In genomic region chr15:65611888-65612615, GRCh38 we compare ENCODE assay signal across 8 cellular contexts. TPM values are rescaled to one million over a fixed set of nuclear protein-coding genes. Genes with fewer than 3 reads are reported as not detected.
A peak's percentile ranks its signal among the peaks of the same experiment; 100 is the strongest.
DNase-seq lines count a peak whose midpoint lies in the region; ATAC-seq, FAIRE-seq and TF ChIP-seq lines count a peak whose summit lies in the region.

No MANE protein-coding gene starts in this region.

- POLR2A ChIA-PET in SK-N-SH (lab: Yijun Ruan, JAX), result no interaction called here

- H4K20me1 ChIP-seq in SK-N-SH (ENCODE audit: insufficient read depth), result no peaks in the 10 kb centered on the region

- no peaks in the 10 kb centered on the region for H3K27me3 Mint-ChIP-seq in activated T-helper 2 cell treated with anti-CD3 and anti-CD28 coated beads, Interferon-gamma antibody, Interleukin-2, Interleukin-4, amounts not matched to agents 10 μg/mL and 5 μg/mL and 100 μg/mL, durations not matched to agents 14 hours and 24 hours and 36 hours (ENCODE audit: low read depth)

- H3K27ac Mint-ChIP-seq in activated T-helper 2 cell treated with anti-CD3 and anti-CD28 coated beads, Interferon-gamma antibody, Interleukin-2, Interleukin-4, amounts not matched to agents 10 μg/mL and 5 μg/mL and 100 μg/mL, durations not matched to agents 14 hours and 24 hours and 36 hours, result peak overlapping the region; percentile 92

- ATAC-seq in SK-N-SH treated with all-trans-retinoic acid at 6 μM for 48 hours (no peak), HG03045 (IDR thresholded peaks at IDR 0.05; ENCODE audit: unreplicated experiment) (no peak), GM18870 (IDR thresholded peaks at IDR 0.05; ENCODE audit: unreplicated experiment) (no peak), HG02973 (IDR thresholded peaks at IDR 0.05; ENCODE audit: unreplicated experiment) (no peak)

- TF ChIP-seq EP300 in SK-N-SH (IDR thresholded peaks at IDR 0.05; ENCODE audit: borderline replicate concordance in 1 of 2, low read depth in 1 of 2, low read length in 1 of 2), result no peak

- no peaks in the 10 kb centered on the region for H3K27me3 ChIP-seq in SK-N-SH (ENCODE audit: insufficient read depth)

- peaks cover 23% of the 10 kb centered on the region for H3K4me1 Mint-ChIP-seq in activated T-helper 2 cell treated with anti-CD3 and anti-CD28 coated beads, Interferon-gamma antibody, Interleukin-2, Interleukin-4, amounts not matched to agents 10 μg/mL and 5 μg/mL and 100 μg/mL, durations not matched to agents 14 hours and 24 hours and 36 hours (ENCODE audit: low read depth)

- DNase-seq in SK-N-SH, result no peak
- no peak for DNase-seq in activated T-helper 2 cell treated with anti-CD3 and anti-CD28 coated beads, Interferon-gamma antibody, Interleukin-2, Interleukin-4, amounts not matched to agents 10 μg/mL and 5 μg/mL and 100 μg/mL, durations not matched to agents 14 hours and 24 hours and 36 hours (ENCODE audit: low spot score)
- peak; percentile 64 for DNase-seq in kidney

- H3K9me3 Mint-ChIP-seq in activated T-helper 2 cell treated with anti-CD3 and anti-CD28 coated beads, Interferon-gamma antibody, Interleukin-2, Interleukin-4, amounts not matched to agents 10 μg/mL and 5 μg/mL and 100 μg/mL, durations not matched to agents 14 hours and 24 hours and 36 hours, result no peaks in the 10 kb centered on the region

- TF ChIP-seq CTCF in SK-N-SH (IDR thresholded peaks at IDR 0.05), result no peak
- no peak for TF ChIP-seq CTCF in kidney (IDR thresholded peaks at IDR 0.05; ENCODE audit: borderline replicate concordance, extremely low read depth, insufficient read depth)

- peaks cover 10% of the 10 kb centered on the region for H3F3A ChIP-seq in SK-N-SH (replicated peaks; ENCODE audit: insufficient read depth)

- intact Hi-C loops in activated T-helper 2 cell treated with anti-CD3 and anti-CD28 coated beads, Interferon-gamma antibody, Interleukin-2, Interleukin-4, amounts not matched to agents 10 μg/mL and 5 μg/mL and 100 μg/mL, durations not matched to agents 14 hours and 24 hours and 36 hours (cut with micrococcal nuclease), result loop anchor here (1.0 kb wide), 1 partner anchor 82 kb away; the partner anchor contains the start of gene HACD3
- intact Hi-C loops in kidney (cut with DNase I), result no loop called here

- peak overlapping the region; percentile 96 for H3K4me2 ChIP-seq in SK-N-SH

- peak overlapping the region; percentile 77 to 99 for H3K4me3 ChIP-seq in SK-N-SH (ENCODE audit: low read depth in 2 of 2, low read length in 1 of 2)
- H3K4me3 ChIP-seq in kidney (ENCODE audit: low read length in 2 of 2), result peak overlapping the region; percentile 74 to 97

- peaks cover 2% of the 10 kb centered on the region for H3K36me3 Mint-ChIP-seq in activated T-helper 2 cell treated with anti-CD3 and anti-CD28 coated beads, Interferon-gamma antibody, Interleukin-2, Interleukin-4, amounts not matched to agents 10 μg/mL and 5 μg/mL and 100 μg/mL, durations not matched to agents 14 hours and 24 hours and 36 hours (ENCODE audit: low read depth)

- no peak for FAIRE-seq in kidney (lab: Jason Lieb, UNC)

- no peaks in the 10 kb centered on the region for H3K9me2 ChIP-seq in SK-N-SH

- H3K9ac ChIP-seq in SK-N-SH (peak overlapping the region; percentile 91), kidney (ENCODE audit: low read length in 2 of 2) (peak overlapping the region; percentile 91 to 97)

- TF ChIP-seq RAD21 in SK-N-SH (IDR thresholded peaks at IDR 0.05; ENCODE audit: low read length), result no peak

- H3K4me3 Mint-ChIP-seq in activated T-helper 2 cell treated with anti-CD3 and anti-CD28 coated beads, Interferon-gamma antibody, Interleukin-2, Interleukin-4, amounts not matched to agents 10 μg/mL and 5 μg/mL and 100 μg/mL, durations not matched to agents 14 hours and 24 hours and 36 hours (ENCODE audit: low read depth), result peak overlapping the region; percentile 95

- H3K4me1 ChIP-seq in SK-N-SH (ENCODE audit: control insufficient read depth in 1 of 2, insufficient read depth in 2 of 2, low read depth in 1 of 2, low read length in 1 of 2), result peaks cover 14 to 16% of the 10 kb centered on the region in 2 experiments; a peak in 3 of 4 replicates
- peaks cover 15 to 19% of the 10 kb centered on the region in 2 donors for H3K4me1 ChIP-seq in kidney (ENCODE audit: control insufficient read depth in 1 of 2, insufficient read depth in 1 of 2, low read depth in 1 of 2, low read length in 2 of 2)

- H3K9me3 ChIP-seq in SK-N-SH (no peaks in the 10 kb centered on the region), kidney (ENCODE audit: control insufficient read depth in 1 of 2, low read length in 2 of 2) (no peaks in the 10 kb centered on the region)

- peak overlapping the region; percentile 98 for H2AFZ ChIP-seq in SK-N-SH (ENCODE audit: low read depth)

- H3K27ac ChIP-seq in SK-N-SH (ENCODE audit: low read depth in 2 of 2, low read length in 1 of 2) (peak overlapping the region; percentile 83 to 93), kidney (ENCODE audit: low read depth in 2 of 2, low read length in 2 of 2) (peak overlapping the region; percentile 92 to 97), temporal lobe (ENCODE audit: low read depth, low read length) (peak overlapping the region; percentile 90)

- WGBS in SK-N-SH (ENCODE audit: low lambda C conversion rate), result 86% methylated on average over 5 of the region's 5 CpGs

- CTCF ChIA-PET in SK-N-SH (lab: Yijun Ruan, JAX), result interaction anchor here (0.6 to 3.2 kb wide), 10 partner anchors 9 to 588 kb away, joined by 3 to 23 read pairs (median 6); partner anchors contain the start of genes RAB11A and SLC24A1

- peaks cover 44% of the 10 kb centered on the region for H3K79me2 ChIP-seq in SK-N-SH (ENCODE audit: insufficient read depth)

- H3K36me3 ChIP-seq in SK-N-SH (replicated peaks in 1 of 2; ENCODE audit: control insufficient read depth in 1 of 2, insufficient read depth in 2 of 2, low read length in 1 of 2) (peaks cover 2 to 7% of the 10 kb centered on the region in 2 experiments), kidney (ENCODE audit: control insufficient read depth in 1 of 2, insufficient read depth in 2 of 2, low read length in 2 of 2) (no peaks in the 10 kb centered on the region)

TF ChIP-seq in SK-N-SH, 30 proteins besides CTCF, POLR2A, EP300 and RAD21:
- TF ChIP-seq TEAD4 (IDR thresholded peaks at IDR 0.05; ENCODE audit: borderline replicate concordance, insufficient read depth) (no peak), YY1 (IDR thresholded peaks at IDR 0.05; ENCODE audit: low read depth) (no peak), USF2 (IDR thresholded peaks at IDR 0.05; ENCODE audit: borderline replicate concordance, low read depth, low read length) (no peak), USF1 (IDR thresholded peaks at IDR 0.05; ENCODE audit: borderline replicate concordance, low read depth) (no peak)

TF ChIP-seq in SK-N-SH treated with all-trans-retinoic acid at 6 μM for 48 hours, 23 proteins besides CTCF, POLR2A, EP300 and RAD21 (continues in another document):
- TF ChIP-seq ISL1 (CRISPR knock-in tag; IDR thresholded peaks at IDR 0.05), result no peak
- TF ChIP-seq ZNF565 (CRISPR knock-in tag; conservative IDR thresholded peaks at IDR 0.05; ENCODE audit: low read depth), result no peak
- no peak for TF ChIP-seq CSRNP3 (CRISPR knock-in tag; IDR thresholded peaks at IDR 0.05)
- TF ChIP-seq CSDC2 (CRISPR knock-in tag; IDR thresholded peaks at IDR 0.05), result no peak
- no peak for TF ChIP-seq POU6F1 (CRISPR knock-in tag; IDR thresholded peaks at IDR 0.05; ENCODE audit: borderline replicate concordance, low read depth)
- no peak for TF ChIP-seq PPARA (CRISPR knock-in tag; IDR thresholded peaks at IDR 0.05; ENCODE audit: borderline replicate concordance)
- TF ChIP-seq ARNTL (CRISPR knock-in tag; IDR thresholded peaks at IDR 0.05; ENCODE audit: borderline replicate concordance, low read depth), result no peak

RNA-seq across cellular contexts. Expression of gene INTS14, which starts 1.1 kb away (rescaled TPM):
- polyA plus RNA-seq in SK-N-SH (2012; rRNA removed) (44.9 and 55.5 TPM in 2 replicates), kidney (ENCODE audit: insufficient read depth, low read depth, low replicate concordance) (27.8 TPM)
- 56.5 and 57.5 TPM in 2 replicates for polyA plus RNA-seq in SK-N-SH (2012; cell fraction: cytosol; rRNA removed)
- polyA plus RNA-seq in SK-N-SH (2012; cell fraction: nucleus; rRNA removed), result 64.6 and 71.7 TPM in 2 replicates
- 45.4 and 47.8 TPM in 2 replicates for total RNA-seq in activated T-helper 2 cell treated with anti-CD3 and anti-CD28 coated beads, Interferon-gamma antibody, Interleukin-2, Interleukin-4, amounts not matched to agents 10 μg/mL and 5 μg/mL and 100 μg/mL, durations not matched to agents 14 hours and 24 hours and 36 hours
- total RNA-seq in kidney (37.1 TPM), temporal lobe (16.0 TPM)

RNA-seq across cellular contexts. Expression of gene SLC24A1, which starts 9.7 kb away (rescaled TPM):
- polyA plus RNA-seq in SK-N-SH (2012; rRNA removed) (7.7 and 8.7 TPM in 2 replicates), kidney (ENCODE audit: insufficient read depth, low read depth, low replicate concordance) (4.9 TPM)
- polyA plus RNA-seq in SK-N-SH (2012; cell fraction: cytosol; rRNA removed), result 7.4 and 7.9 TPM in 2 replicates
- polyA plus RNA-seq in SK-N-SH (2012; cell fraction: nucleus; rRNA removed), result 6.3 and 9.0 TPM in 2 replicates
- total RNA-seq in activated T-helper 2 cell treated with anti-CD3 and anti-CD28 coated beads, Interferon-gamma antibody, Interleukin-2, Interleukin-4, amounts not matched to agents 10 μg/mL and 5 μg/mL and 100 μg/mL, durations not matched to agents 14 hours and 24 hours and 36 hours, result 5.3 and 5.8 TPM in 2 replicates
- total RNA-seq in kidney (18.9 TPM), temporal lobe (2.2 TPM)
